10 cellular contexts compared by ENCODE assay signal in genomic region chr12:78406776-78407335, GRCh38.
DNase-seq lines count a peak whose midpoint lies in the region; ATAC-seq and TF ChIP-seq lines count a peak whose summit lies in the region.
"Had no signal": no experiment of that assay in that cellular context is flagged by ENCODE, and none has a peak within 500 bp of the region (broad histone marks: within the 10 kb centered on the region; RNA-seq: fewer than 3 reads in every experiment).

No MANE protein-coding gene starts in this region.

- no peak overlapping the region for H3K4me3 Mint-ChIP-seq in CD14-positive monocyte
- H3K4me3 Mint-ChIP-seq: CD8-positive, alpha-beta T cell; IgD-negative memory B cell had no signal

- peak overlapping the region; percentile 76 for H3K4me2 ChIP-seq in OCI-LY7 (ENCODE audit: low read length)
- no peak overlapping the region for H3K4me2 ChIP-seq in SK-N-SH

- H3K27me3 Mint-ChIP-seq in CD14-positive monocyte (ENCODE audit: low read depth in 3 of 3), result no peaks in the 10 kb centered on the region
- H3K27me3 Mint-ChIP-seq: IgD-negative memory B cell had no signal

- H3K9me3 Mint-ChIP-seq in CD14-positive monocyte, result peaks cover 0 to 3% (median 0%) of the 10 kb centered on the region in 7 donors

- DNase-seq in AG04450 (ENCODE audit: low read depth, low spot score), result no peak
- DNase-seq in OCI-LY7 (ENCODE audit: low spot score), result peak; percentile 39
- DNase-seq in activated T-cell treated with anti-CD3 and anti-CD28 coated beads, Interleukin-2, amount 50 U/mL, for 48 hours, result no peak
- no peak for DNase-seq in CD14-positive monocyte (ENCODE audit: low spot score)
- DNase-seq in A673 (ENCODE audit: low spot score), result no peak
- DNase-seq in SK-N-SH, result no peak
- DNase-seq: CD8-positive, alpha-beta T cell had no signal

- H3K27me3 ChIP-seq in AG04450 (ENCODE audit: control insufficient read depth, insufficient read depth, low read length) (no peaks in the 10 kb centered on the region), A673 (replicated peaks; ENCODE audit: insufficient read depth, low read depth, low read length, poor library complexity) (no peaks in the 10 kb centered on the region), SK-N-SH (ENCODE audit: insufficient read depth) (no peaks in the 10 kb centered on the region)

- peaks cover 22% of the 10 kb centered on the region for H3F3A ChIP-seq in SK-N-SH (replicated peaks; ENCODE audit: insufficient read depth)

- no peak for TF ChIP-seq RAD21 in SK-N-SH (IDR thresholded peaks at IDR 0.05; ENCODE audit: low read length)

- peak overlapping the region; percentile 98 for H2AFZ ChIP-seq in OCI-LY7 (ENCODE audit: low read length)
- H2AFZ ChIP-seq in SK-N-SH (ENCODE audit: low read depth), result no peak overlapping the region

- H3K9me2 ChIP-seq in OCI-LY7 (ENCODE audit: insufficient read depth, low read length) (no peaks in the 10 kb centered on the region), SK-N-SH (no peaks in the 10 kb centered on the region)

- BruUV-seq in OCI-LY7 (replicated peaks; lab: Mats Ljungman, UMichigan) (no TSS peak), A673 (replicated peaks; lab: Mats Ljungman, UMichigan) (no TSS peak)

- no peak overlapping the region for H3K27ac Mint-ChIP-seq in CD14-positive monocyte
- H3K27ac Mint-ChIP-seq: CD8-positive, alpha-beta T cell; IgD-negative memory B cell had no signal

- H3K9ac ChIP-seq in SK-N-SH, result no peak overlapping the region

- no peaks in the 10 kb centered on the region for H3K4me1 Mint-ChIP-seq in CD14-positive monocyte

- H3K27ac ChIP-seq in AG04450 (ENCODE audit: low read depth, low read length) (no peak overlapping the region), OCI-LY7 (ENCODE audit: low read depth, low read length, poor library complexity, severe bottlenecking) (no peak overlapping the region), A673 (ENCODE audit: low read depth, low read length, poor library complexity, severe bottlenecking) (no peak overlapping the region), SK-N-SH (ENCODE audit: low read depth in 2 of 2, low read length in 1 of 2) (peak overlapping the region in 1 of 2 experiments; percentile 39; a peak in 2 of 4 replicates)

- H3K9me3 ChIP-seq in AG04450 (ENCODE audit: control insufficient read depth, insufficient read depth, low read length), result no peaks in the 10 kb centered on the region
- no peaks in the 10 kb centered on the region for H3K9me3 ChIP-seq in OCI-LY7 (ENCODE audit: low read length)
- H3K9me3 ChIP-seq in A673 (ENCODE audit: low read depth, low read length, poor library complexity, severe bottlenecking), result no peaks in the 10 kb centered on the region
- no peaks in the 10 kb centered on the region for H3K9me3 ChIP-seq in SK-N-SH

- peak overlapping the region; percentile 0; the same call in 1 of the 2 replicates for H3K4me3 ChIP-seq in AG04450 (ENCODE audit: low read depth, low read length)
- peak overlapping the region; percentile 57 for H3K4me3 ChIP-seq in OCI-LY7 (ENCODE audit: low read depth, low read length, poor library complexity, severe bottlenecking)
- H3K4me3 ChIP-seq in A673 (ENCODE audit: low read depth, low read length, poor library complexity, severe bottlenecking), result no peak overlapping the region
- no peak overlapping the region for H3K4me3 ChIP-seq in SK-N-SH (ENCODE audit: low read depth in 2 of 2, low read length in 1 of 2)

- H3K36me3 ChIP-seq in OCI-LY7 (ENCODE audit: insufficient read depth, low read length) (no peaks in the 10 kb centered on the region), A673 (ENCODE audit: insufficient read depth, low read length, poor library complexity, severe bottlenecking) (no peaks in the 10 kb centered on the region), SK-N-SH (replicated peaks in 1 of 2; ENCODE audit: control insufficient read depth in 1 of 2, insufficient read depth in 2 of 2, low read length in 1 of 2) (no peaks in the 10 kb centered on the region)

- no peak for TF ChIP-seq EP300 in SK-N-SH (IDR thresholded peaks at IDR 0.05; ENCODE audit: borderline replicate concordance in 1 of 2, low read depth in 1 of 2, low read length in 1 of 2)

- peaks cover 29% of the 10 kb centered on the region for H3K4me1 ChIP-seq in OCI-LY7 (ENCODE audit: insufficient read depth, low read length, poor library complexity, severe bottlenecking)
- no peaks in the 10 kb centered on the region for H3K4me1 ChIP-seq in A673 (ENCODE audit: insufficient read depth, low read length, poor library complexity, severe bottlenecking)
- no peaks in the 10 kb centered on the region; a peak in 2 of 4 replicates for H3K4me1 ChIP-seq in SK-N-SH (ENCODE audit: control insufficient read depth in 1 of 2, insufficient read depth in 2 of 2, low read depth in 1 of 2, low read length in 1 of 2)

- TF ChIP-seq CTCF in AG04450 (IDR thresholded peaks at IDR 0.05; ENCODE audit: low read depth, low read length) (no peak), OCI-LY7 (conservative IDR thresholded peaks at IDR 0.05; ENCODE audit: low read length) (no peak), CD14-positive monocyte (IDR thresholded peaks at IDR 0.05) (no peak), A673 (conservative IDR thresholded peaks at IDR 0.05; ENCODE audit: low read depth, low read length) (no peak), SK-N-SH (IDR thresholded peaks at IDR 0.05) (no peak)

- POLR2A ChIA-PET in AG04450 (lab: Yijun Ruan, JAX), result no interaction called here
- POLR2A ChIA-PET in OCI-LY7 (lab: Charles Lee), result interaction anchor here (0.7 to 1.6 kb wide), 4 partner anchors 10 to 19 kb away, joined by 3 to 8 read pairs (median 4); no protein-coding TSS in a partner anchor
- POLR2A ChIA-PET in A673 (lab: Charles Lee; ENCODE audit: low non-redundant PET), result interaction anchor here (0.5 kb wide), 1 partner anchor 296 kb away, joined by 8 read pairs; no protein-coding TSS in a partner anchor
- POLR2A ChIA-PET in SK-N-SH (lab: Yijun Ruan, JAX), result interaction anchor here (1.4 kb wide), 1 partner anchor 14 kb away, joined by 3 read pairs; no protein-coding TSS in a partner anchor

- intact Hi-C loops in OCI-LY7 (cut with micrococcal nuclease; ENCODE audit: unreplicated experiment) (no loop called here), CD14-positive monocyte (cut with micrococcal nuclease) (no loop called here), A673 (cut with micrococcal nuclease; ENCODE audit: unreplicated experiment) (no loop called here)

- CTCF ChIA-PET in AG04450 (lab: Charles Lee) (interaction anchor here (0.9 to 1.3 kb wide), 2 partner anchors 14 to 260 kb away, joined by 3 to 4 read pairs; no protein-coding TSS in a partner anchor), OCI-LY7 (lab: Charles Lee; ENCODE audit: unreplicated experiment) (interaction anchor here (1.2 kb wide), 1 partner anchor 14 kb away, joined by 6 read pairs; no protein-coding TSS in a partner anchor), A673 (lab: Charles Lee) (no interaction called here), SK-N-SH (lab: Yijun Ruan, JAX) (interaction anchor here (0.7 kb wide), 1 partner anchor 1473 kb away, joined by 3 read pairs; no protein-coding TSS in a partner anchor)

- H3K79me2 ChIP-seq in OCI-LY7 (ENCODE audit: insufficient read depth, low read depth, low read length), result no peaks in the 10 kb centered on the region
- no peaks in the 10 kb centered on the region for H3K79me2 ChIP-seq in SK-N-SH (ENCODE audit: insufficient read depth)

- H4K20me1 ChIP-seq in OCI-LY7 (ENCODE audit: insufficient read depth, low read length), result no peaks in the 10 kb centered on the region
- H4K20me1 ChIP-seq in SK-N-SH (ENCODE audit: insufficient read depth), result no peaks in the 10 kb centered on the region

- WGBS in SK-N-SH (ENCODE audit: low lambda C conversion rate), result 80% methylated on average over 4 of the region's 4 CpGs

- ATAC-seq in GM19035 (IDR thresholded peaks at IDR 0.05; ENCODE audit: unreplicated experiment) (peak; percentile 93), HG02938 (IDR thresholded peaks at IDR 0.05; ENCODE audit: unreplicated experiment) (peak; percentile 77)
- ATAC-seq: CD8-positive, alpha-beta T cell had no signal

- no peaks in the 10 kb centered on the region for H3K36me3 Mint-ChIP-seq in CD14-positive monocyte
- H3K36me3 Mint-ChIP-seq: CD8-positive, alpha-beta T cell; IgD-negative memory B cell had no signal

TF ChIP-seq in SK-N-SH, 30 proteins besides CTCF, POLR2A, EP300 and RAD21 (continues in another document):
- TF ChIP-seq RXRA (IDR thresholded peaks at IDR 0.05; ENCODE audit: borderline replicate concordance, low read depth), result no peak
- TF ChIP-seq SMC3 (IDR thresholded peaks at IDR 0.05; ENCODE audit: low read depth, low read length), result no peak
- TF ChIP-seq FOXM1 (IDR thresholded peaks at IDR 0.05; ENCODE audit: low read depth), result no peak
- TF ChIP-seq PBX3 (IDR thresholded peaks at IDR 0.05), result no peak
- TF ChIP-seq RCOR1 (IDR thresholded peaks at IDR 0.05; ENCODE audit: low read length), result no peak
- TF ChIP-seq FOXJ3 (CRISPR knock-in tag; IDR thresholded peaks at IDR 0.05), result no peak
- no peak for TF ChIP-seq ZBTB33 (IDR thresholded peaks at IDR 0.05; ENCODE audit: borderline replicate concordance, low read depth)
- no peak for TF ChIP-seq MXI1 (IDR thresholded peaks at IDR 0.05; ENCODE audit: low read depth, low read length)
- no peak for TF ChIP-seq TEAD4 (IDR thresholded peaks at IDR 0.05; ENCODE audit: borderline replicate concordance, insufficient read depth)
- TF ChIP-seq GABPA (IDR thresholded peaks at IDR 0.05; ENCODE audit: low read depth), result no peak

Comparison
In these comparisons a context has a peak if more than half of its experiments do, and no peak if none do; other contexts are left out.
1. H3K4me3 ChIP-seq: peak in AG04450 (single experiment) and OCI-LY7 (single experiment); none in A673 (single experiment) and SK-N-SH (0 of 2).